1 cellular context compared by ENCODE assay signal in the genomic region with DNA sequence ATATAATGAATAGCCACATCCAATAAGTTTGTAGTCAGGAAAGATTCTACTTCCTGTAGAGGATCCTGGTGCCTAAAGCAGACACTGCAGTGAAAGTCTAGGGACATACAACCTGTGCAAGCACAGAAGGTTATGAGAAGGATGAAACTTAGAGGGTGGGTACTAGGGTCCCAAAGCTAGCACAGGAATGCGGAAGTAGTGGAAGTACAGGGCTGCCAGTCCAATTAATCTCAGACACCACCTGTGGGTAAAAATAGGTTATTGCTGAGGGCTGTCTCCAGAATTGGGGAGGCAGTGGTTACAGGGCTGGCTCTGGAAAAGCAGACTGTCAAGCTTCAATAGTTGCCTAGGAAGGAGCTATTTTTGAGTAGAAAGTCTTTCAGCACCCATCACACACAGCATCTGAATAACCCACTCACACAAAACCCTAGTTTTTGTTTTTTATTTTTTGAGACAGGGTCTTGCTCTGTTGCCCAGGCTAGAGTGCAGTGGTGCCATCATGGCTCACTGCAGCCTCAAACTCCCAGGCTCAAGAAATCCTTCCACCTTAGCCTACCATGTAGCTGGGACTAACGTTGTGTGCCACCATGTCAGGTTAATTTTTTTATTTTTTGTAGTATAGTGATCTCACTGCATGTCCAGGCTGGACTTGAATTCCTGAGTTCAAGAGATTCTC.
A peak's percentile ranks its signal among the peaks of the same experiment; 100 is the strongest.
TF ChIP-seq lines count a peak whose summit lies in the region.

No MANE protein-coding gene starts in this region.

TF ChIP-seq in GM12878, 131 proteins besides CTCF, POLR2A, EP300 and RAD21:
- TF ChIP-seq SMC3 (IDR thresholded peaks at IDR 0.05; ENCODE audit: borderline replicate concordance, low read length) (peak; percentile 45; the same call in 1 of the 2 replicates), NFYA (IDR thresholded peaks at IDR 0.05; ENCODE audit: borderline replicate concordance, low read depth, low read length) (no peak), RUNX3 (IDR thresholded peaks at IDR 0.05; ENCODE audit: low read length) (0 out of 2 replicates have a peak, but pooled peaks have one; percentile 5), ZZZ3 (IDR thresholded peaks at IDR 0.05; ENCODE audit: control insufficient read depth, insufficient read length, low read depth) (no peak)
TF ChIP-seq in GM12878: peak in this region for 2.
